8 cellular contexts compared by ENCODE assay signal in genomic region chr15:39453500-39454073, GRCh38.
DNase-seq lines count a peak whose midpoint lies in the region; ATAC-seq and TF ChIP-seq lines count a peak whose summit lies in the region.

No MANE protein-coding gene starts in this region.

- H3K79me2 ChIP-seq in Loucy (ENCODE audit: insufficient read depth, low read length): no peaks in the 10 kb centered on the region

- TF ChIP-seq POLR2A in lower leg skin (IDR thresholded peaks at IDR 0.05): no peak

- no peaks in the 10 kb centered on the region for H4K20me1 ChIP-seq in Loucy (ENCODE audit: insufficient read depth, low read length, poor library complexity, severe bottlenecking)

- H3K36me3 ChIP-seq in Loucy (ENCODE audit: insufficient read depth, low read length) (no peaks in the 10 kb centered on the region), lower lobe of right lung (no peaks in the 10 kb centered on the region)

- H3K4me1 ChIP-seq in Loucy (ENCODE audit: insufficient read depth, low read length, poor library complexity, severe bottlenecking) (no peaks in the 10 kb centered on the region), lower lobe of right lung (peaks cover 25% of the 10 kb centered on the region)

- H3K27me3 ChIP-seq in Loucy (ENCODE audit: insufficient read depth, low read length, poor library complexity, severe bottlenecking) (no peaks in the 10 kb centered on the region), lower lobe of right lung (ENCODE audit: low read depth) (no peaks in the 10 kb centered on the region)

- H3K9me2 ChIP-seq in Loucy (replicated peaks; ENCODE audit: low read depth, low read length): no peaks in the 10 kb centered on the region

- intact Hi-C loops in lower lobe of right lung (cut with DNase I) (no loop called here), lower leg skin (cut with DNase I; ENCODE audit: low total_unique reads) (no loop called here)

- 74 to 77% methylated on average over 6 of the region's 6 CpGs for WGBS in lower leg skin, 2 donors

- H3K4me3 ChIP-seq in Loucy (ENCODE audit: low read length, poor library complexity, severe bottlenecking): no peak overlapping the region
- H3K4me3 ChIP-seq in lower lobe of right lung: no peak overlapping the region
- H3K4me3 ChIP-seq in lower leg skin (ENCODE audit: low read depth, poor library complexity, severe bottlenecking): no peak overlapping the region

- ATAC-seq in GM18867 (IDR thresholded peaks at IDR 0.05; ENCODE audit: unreplicated experiment): peak; percentile 89
- ATAC-seq in GM21717 (IDR thresholded peaks at IDR 0.05; ENCODE audit: unreplicated experiment): peak; percentile 78
- peak; percentile 70 to 71 for ATAC-seq in lower lobe of right lung
- no peak for ATAC-seq in HG02970 (IDR thresholded peaks at IDR 0.05; ENCODE audit: low FRiP score, unreplicated experiment)

- H3F3A ChIP-seq in Loucy (ENCODE audit: low read depth): no peaks in the 10 kb centered on the region

- H3K4me2 ChIP-seq in Loucy (ENCODE audit: low read depth, low read length, poor library complexity, severe bottlenecking): no peak overlapping the region

- DNase-seq in lower lobe of right lung: no peak
- DNase-seq in lower leg skin (ENCODE audit: low spot score in 2 of 2): no peak
- DNase-seq in inferior parietal cortex (ENCODE audit: extremely low spot score): no peak
- DNase-seq in UCSD-AML1 (lab: John Stamatoyannopoulos, UW; ENCODE audit: unreplicated experiment): no peak

- H3K9me3 ChIP-seq in Loucy (ENCODE audit: insufficient read depth, low read depth, low read length): no peaks in the 10 kb centered on the region
- no peaks in the 10 kb centered on the region for H3K9me3 ChIP-seq in lower lobe of right lung

- peak overlapping the region; percentile 38 for H3K27ac ChIP-seq in lower lobe of right lung

- no peak overlapping the region for H3K9ac ChIP-seq in Loucy (ENCODE audit: low read depth, low read length, poor library complexity, severe bottlenecking)

- peak overlapping the region; percentile 35; the same call in 1 of the 2 replicates for H2AFZ ChIP-seq in Loucy (ENCODE audit: low read length)

- TF ChIP-seq CTCF in Loucy (conservative IDR thresholded peaks at IDR 0.05; ENCODE audit: low read length): no peak
- TF ChIP-seq CTCF in lower lobe of right lung (IDR thresholded peaks at IDR 0.05): no peak
- no peak for TF ChIP-seq CTCF in lower leg skin (IDR thresholded peaks at IDR 0.05)
